In genomic region chr10:124349993-124350280, GRCh38 we compare ENCODE assay signal across 23 cellular contexts.
"Had no signal": no experiment of that assay in that cellular context is flagged by ENCODE, and none has a peak within 500 bp of the region (broad histone marks: within the 10 kb centered on the region; RNA-seq: fewer than 3 reads in every experiment).

No MANE protein-coding gene starts in this region.

- H3K27ac Mint-ChIP-seq: mesothelial cell of epicardium; natural killer cell treated with Interleukin-12 subunit alpha and Interleukin-12 subunit beta and Interleukin-15 and Interleukin-18, amount 100 ng/mL, for 72 hours; progenitor cell of endocrine pancreas; stimulated activated effector memory CD8-positive, alpha-beta T cell treated with anti-CD3 and anti-CD28 coated beads, Interleukin-12 subunit alpha, Interleukin-12 subunit beta, amount 100 ng/mL, for 72 hours; stimulated activated naive CD8-positive, alpha-beta T cell treated with anti-CD3 and anti-CD28 coated beads, Interleukin-15, Interleukin-2, amounts not matched to agents 100 ng/mL and 50 ng/mL, for 24 hours had no signal

- H3K4me1 ChIP-seq: suprapubic skin had no signal

- H3K27ac ChIP-seq: lower lobe of right lung, ovary, right atrium auricular region, right lobe of liver, skin epidermis, suprapubic skin, thoracic aorta, tibial artery, vagina had no signal

- DNase-seq: hippocampal formation; kidney glomerular epithelial cell; left cardiac atrium; lower lobe of right lung; mammary epithelial cell; mesenchymal stem cell; naive B cell; ovary; right lobe of liver; stimulated activated CD4-positive, alpha-beta T cell treated with anti-CD3 and anti-CD28 coated beads, Interleukin-4, amount 100 ng/mL, for 24 hours; stimulated activated naive CD4-positive, alpha-beta T cell; trophoblast cell had no signal

- H3K27me3 ChIP-seq: ovary, right atrium auricular region, right lobe of liver, tibial artery, vagina had no signal

- H3K36me3 Mint-ChIP-seq: mesothelial cell of epicardium; naive B cell; natural killer cell treated with Interleukin-12 subunit alpha and Interleukin-12 subunit beta and Interleukin-15 and Interleukin-18, amount 100 ng/mL, for 72 hours; stimulated activated effector memory CD8-positive, alpha-beta T cell treated with anti-CD3 and anti-CD28 coated beads, Interleukin-12 subunit alpha, Interleukin-12 subunit beta, amount 100 ng/mL, for 72 hours had no signal

- H3K4me3 Mint-ChIP-seq: mesothelial cell of epicardium; naive B cell; natural killer cell treated with Interleukin-12 subunit alpha and Interleukin-12 subunit beta and Interleukin-15 and Interleukin-18, amount 100 ng/mL, for 72 hours; stimulated activated effector memory CD8-positive, alpha-beta T cell treated with anti-CD3 and anti-CD28 coated beads, Interleukin-12 subunit alpha, Interleukin-12 subunit beta, amount 100 ng/mL, for 72 hours; stimulated activated naive CD8-positive, alpha-beta T cell treated with anti-CD3 and anti-CD28 coated beads, Interleukin-15, Interleukin-2, amounts not matched to agents 100 ng/mL and 50 ng/mL, for 24 hours had no signal

- H3K9me3 Mint-ChIP-seq: mesothelial cell of epicardium; naive B cell; natural killer cell treated with Interleukin-12 subunit alpha and Interleukin-12 subunit beta and Interleukin-15 and Interleukin-18, amount 100 ng/mL, for 72 hours; stimulated activated effector memory CD8-positive, alpha-beta T cell treated with anti-CD3 and anti-CD28 coated beads, Interleukin-12 subunit alpha, Interleukin-12 subunit beta, amount 100 ng/mL, for 72 hours; stimulated activated naive CD8-positive, alpha-beta T cell treated with anti-CD3 and anti-CD28 coated beads, Interleukin-15, Interleukin-2, amounts not matched to agents 100 ng/mL and 50 ng/mL, for 24 hours had no signal

- H3K27me3 Mint-ChIP-seq: stimulated activated naive CD8-positive, alpha-beta T cell treated with anti-CD3 and anti-CD28 coated beads, Interleukin-15, Interleukin-2, amounts not matched to agents 100 ng/mL and 50 ng/mL, for 24 hours had no signal

- ATAC-seq: left cardiac atrium; lower lobe of right lung; natural killer cell treated with Interleukin-12 subunit alpha and Interleukin-12 subunit beta and Interleukin-15 and Interleukin-18, amount 100 ng/mL, for 72 hours; stimulated activated effector memory CD8-positive, alpha-beta T cell treated with anti-CD3 and anti-CD28 coated beads, Interleukin-12 subunit alpha, Interleukin-12 subunit beta, amount 100 ng/mL, for 72 hours had no signal

- H3K9me3 ChIP-seq: lower lobe of right lung, ovary, right atrium auricular region, right lobe of liver, suprapubic skin, thoracic aorta, tibial artery, vagina had no signal

- H3K36me3 ChIP-seq: lower lobe of right lung, ovary, right atrium auricular region, right lobe of liver, suprapubic skin, thoracic aorta, tibial artery, vagina had no signal

- H3K4me3 ChIP-seq: lower lobe of right lung, ovary, right atrium auricular region, right lobe of liver, skin epidermis, suprapubic skin, thoracic aorta, tibial artery, vagina had no signal
